18 cellular contexts compared by ENCODE assay signal in genomic region chr4:114980932-114981693, GRCh38.
"Had no signal": no experiment of that assay in that cellular context is flagged by ENCODE, and none has a peak within 500 bp of the region (broad histone marks: within the 10 kb centered on the region; RNA-seq: fewer than 3 reads in every experiment).

No MANE protein-coding gene starts in this region.

- H3K4me1 Mint-ChIP-seq: activated CD4-positive, alpha-beta T cell treated with anti-CD3 and anti-CD28 coated beads for 36 hours had no signal

- H3K4me3 Mint-ChIP-seq: activated CD4-positive, alpha-beta T cell treated with anti-CD3 and anti-CD28 coated beads for 36 hours; activated naive CD8-positive, alpha-beta T cell; endodermal cell; natural killer cell treated with Interleukin-12 subunit alpha and Interleukin-12 subunit beta and Interleukin-15 and Interleukin-18, amount 100 ng/mL, for 72 hours; WTC11 had no signal

- H3K27ac Mint-ChIP-seq: activated CD4-positive, alpha-beta T cell treated with anti-CD3 and anti-CD28 coated beads for 36 hours; activated naive CD8-positive, alpha-beta T cell; endodermal cell; natural killer cell treated with Interleukin-12 subunit alpha and Interleukin-12 subunit beta and Interleukin-15 and Interleukin-18, amount 100 ng/mL, for 72 hours; WTC11 had no signal

- FAIRE-seq: keratinocyte had no signal

- DNase-seq: activated CD4-positive, alpha-beta T cell treated with anti-CD3 and anti-CD28 coated beads for 36 hours; activated CD4-positive, alpha-beta T cell treated with anti-CD3 and anti-CD28 coated beads, Interleukin-2, amount 50 U/mL, for 48 hours; activated T-cell treated with anti-CD3 and anti-CD28 coated beads for 4 hours; amniotic stem cell; endodermal cell; erythroblast; foreskin keratinocyte; hypothalamus; lower lobe of right lung; stimulated activated CD4-positive, alpha-beta T cell treated with anti-CD3 and anti-CD28 coated beads, Interleukin-12 subunit alpha, Interleukin-12 subunit beta, amount 100 ng/mL, for 4 hours; stimulated activated CD4-positive, alpha-beta T cell treated with anti-CD3 and anti-CD28 coated beads, Interleukin-1b, Interleukin-23, amount 100 ng/mL, for 48 hours; stimulated activated naive CD8-positive, alpha-beta T cell treated with anti-CD3 and anti-CD28 coated beads, Interleukin-15, Interleukin-2, amounts not matched to agents 100 U/mL and 50 U/mL, for 24 hours; substantia nigra; tibial artery had no signal

- H3K27me3 Mint-ChIP-seq: activated CD4-positive, alpha-beta T cell treated with anti-CD3 and anti-CD28 coated beads for 36 hours; activated naive CD8-positive, alpha-beta T cell; natural killer cell treated with Interleukin-12 subunit alpha and Interleukin-12 subunit beta and Interleukin-15 and Interleukin-18, amount 100 ng/mL, for 72 hours had no signal

- H3K36me3 Mint-ChIP-seq: activated naive CD8-positive, alpha-beta T cell; natural killer cell treated with Interleukin-12 subunit alpha and Interleukin-12 subunit beta and Interleukin-15 and Interleukin-18, amount 100 ng/mL, for 72 hours had no signal
